In the genomic region with DNA sequence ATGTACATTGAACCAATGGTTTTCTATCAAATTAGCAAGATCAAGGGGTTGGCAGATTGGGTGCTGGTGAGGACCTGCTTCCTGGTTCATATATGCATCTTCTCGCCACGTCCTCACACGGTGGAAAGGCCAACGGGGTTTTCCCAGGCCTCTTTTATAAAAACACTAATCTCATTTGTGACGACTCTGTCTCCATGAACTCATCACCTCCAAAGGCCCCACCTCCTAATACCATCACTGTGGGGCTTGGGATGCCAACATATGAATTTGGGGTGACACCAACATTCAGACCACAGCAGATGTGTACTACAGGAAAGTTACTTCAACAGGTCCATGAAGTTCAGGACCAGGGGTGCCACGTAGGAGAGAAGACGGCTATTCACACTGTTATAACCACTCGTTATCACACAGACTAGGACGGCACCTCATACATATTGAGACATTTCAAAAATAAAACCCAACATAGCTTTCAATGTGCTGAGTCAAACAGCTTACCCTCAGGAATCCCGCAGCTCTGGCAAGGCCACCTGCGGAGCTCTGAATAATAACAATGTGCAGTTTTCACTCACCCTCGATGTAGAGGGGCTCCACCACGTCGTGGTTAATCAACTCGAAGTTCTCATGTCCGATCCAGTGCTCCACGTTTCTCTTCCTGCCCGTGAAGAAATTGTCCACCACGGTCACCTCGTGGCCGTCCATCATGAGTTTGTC, we compare ENCODE assay signal across 12 cellular contexts. TPM values are rescaled to one million over a fixed set of nuclear protein-coding genes. Genes with fewer than 3 reads are reported as not detected.
DNase-seq lines count a peak whose midpoint lies in the region; ATAC-seq and TF ChIP-seq lines count a peak whose summit lies in the region.
"Had no signal": no experiment of that assay in that cellular context is flagged by ENCODE, and none has a peak within 500 bp of the region (broad histone marks: within the 10 kb centered on the region; RNA-seq: fewer than 3 reads in every experiment).

No MANE protein-coding gene starts in this region.

- no peaks in the 10 kb centered on the region for H3K4me1 ChIP-seq in prostate gland (replicated peaks)

- H3K9me3 Mint-ChIP-seq in CD4-positive, alpha-beta T cell = no peaks in the 10 kb centered on the region
- no peaks in the 10 kb centered on the region for H3K9me3 Mint-ChIP-seq in activated CD8-positive, alpha-beta T cell treated with anti-CD3 and anti-CD28 coated beads, Interleukin-2, amount 10 ng/mL, durations not matched to agents 7 days and 5 days (ENCODE audit: insufficient read depth)
- H3K9me3 Mint-ChIP-seq in endothelial cell (ENCODE audit: unreplicated experiment) = no peaks in the 10 kb centered on the region
- H3K9me3 Mint-ChIP-seq in MCF 10A (ENCODE audit: unreplicated experiment) = no peaks in the 10 kb centered on the region
- H3K9me3 Mint-ChIP-seq: type B pancreatic cell had no signal

- H3K36me3 Mint-ChIP-seq in CD4-positive, alpha-beta T cell (ENCODE audit: low read depth) = peaks cover 74% of the 10 kb centered on the region
- H3K36me3 Mint-ChIP-seq in activated CD8-positive, alpha-beta T cell treated with anti-CD3 and anti-CD28 coated beads, Interleukin-2, amount 10 ng/mL, durations not matched to agents 7 days and 5 days (ENCODE audit: low read depth) = peaks cover 81% of the 10 kb centered on the region
- peaks cover 27% of the 10 kb centered on the region for H3K36me3 Mint-ChIP-seq in endothelial cell (ENCODE audit: low read depth, unreplicated experiment)
- H3K36me3 Mint-ChIP-seq in MCF 10A (ENCODE audit: insufficient read depth, unreplicated experiment) = peaks cover 21% of the 10 kb centered on the region

- peak overlapping the region; percentile 56 for H3K4me3 Mint-ChIP-seq in CD4-positive, alpha-beta T cell
- H3K4me3 Mint-ChIP-seq in activated CD8-positive, alpha-beta T cell treated with anti-CD3 and anti-CD28 coated beads, Interleukin-2, amount 10 ng/mL, durations not matched to agents 7 days and 5 days = peak overlapping the region; percentile 2
- H3K4me3 Mint-ChIP-seq in endothelial cell (ENCODE audit: unreplicated experiment) = peak overlapping the region; percentile 45
- no peak overlapping the region for H3K4me3 Mint-ChIP-seq in MCF 10A (ENCODE audit: unreplicated experiment)
- H3K4me3 Mint-ChIP-seq: type B pancreatic cell had no signal

- peak overlapping the region; percentile 85 for H3K27ac Mint-ChIP-seq in CD4-positive, alpha-beta T cell
- peak overlapping the region; percentile 57 for H3K27ac Mint-ChIP-seq in activated CD8-positive, alpha-beta T cell treated with anti-CD3 and anti-CD28 coated beads, Interleukin-2, amount 10 ng/mL, durations not matched to agents 7 days and 5 days
- H3K27ac Mint-ChIP-seq in endothelial cell (ENCODE audit: unreplicated experiment) (no peak overlapping the region), MCF 10A (ENCODE audit: low read depth, unreplicated experiment) (no peak overlapping the region)
- H3K27ac Mint-ChIP-seq: type B pancreatic cell had no signal

- H3K9me3 ChIP-seq in CD4-positive, alpha-beta T cell (ENCODE audit: control insufficient read depth, low read length) = no peaks in the 10 kb centered on the region
- H3K9me3 ChIP-seq in prostate gland = no peaks in the 10 kb centered on the region
- H3K9me3 ChIP-seq: BLaER1 treated with 17β-estradiol and CSF1 and Interleukin-3, amounts not matched to agents 10 nM and 100 nM had no signal

- intact Hi-C loops in CD4-positive, alpha-beta T cell (cut with DNase I, micrococcal nuclease) = loop anchor here in 1 of 2 experiments (10.0 kb wide), 1 partner anchor 50 kb away; a partner anchor contains a TSS
- intact Hi-C loops in MCF 10A (cut with micrococcal nuclease) (no loop called here), prostate gland (cut with DNase I) (no loop called here)

- peak; percentile 89 for ATAC-seq in CD4-positive, alpha-beta T cell (ENCODE audit: poor library complexity)
- peak; percentile 35 for ATAC-seq in HG03442 (IDR thresholded peaks at IDR 0.05; ENCODE audit: unreplicated experiment)
- peak; percentile 17 for ATAC-seq in activated CD8-positive, alpha-beta T cell treated with anti-CD3 and anti-CD28 coated beads, Interleukin-2, amount 10 ng/mL, durations not matched to agents 7 days and 5 days
- ATAC-seq: HCT116 had no signal

- CTCF ChIA-PET in CD4-positive, alpha-beta T cell (lab: Charles Lee) = interaction anchor here (1.0 to 2.0 kb wide), 2 partner anchors 16 kb away, joined by 3 to 6 read pairs; no protein-coding TSS in a partner anchor
- CTCF ChIA-PET in activated CD8-positive, alpha-beta T cell treated with anti-CD3 and anti-CD28 coated beads, Interleukin-2, amount 10 ng/mL, durations not matched to agents 7 days and 5 days (lab: Charles Lee) = interaction anchor here (0.7 to 6.4 kb wide), 3 partner anchors 10 to 20 kb away, joined by 3 to 65 read pairs (median 4); no protein-coding TSS in a partner anchor
- CTCF ChIA-PET in MCF 10A (lab: Yijun Ruan, JAX) = interaction anchor here (0.5 kb wide), 1 partner anchor 145 kb away, joined by 3 read pairs; no protein-coding TSS in a partner anchor

- H3K4me3 ChIP-seq in prostate gland = no peak overlapping the region
- H3K4me3 ChIP-seq: BLaER1 treated with 17β-estradiol and CSF1 and Interleukin-3, amounts not matched to agents 10 nM and 100 nM; PC-9 had no signal

- no peaks in the 10 kb centered on the region for H3K27me3 ChIP-seq in CD4-positive, alpha-beta T cell (ENCODE audit: control insufficient read depth, insufficient read depth, low read length)
- no peaks in the 10 kb centered on the region for H3K27me3 ChIP-seq in prostate gland (replicated peaks; ENCODE audit: insufficient read depth)
- H3K27me3 ChIP-seq: BLaER1 treated with 17β-estradiol and CSF1 and Interleukin-3, amounts not matched to agents 10 nM and 100 nM had no signal

- no TSS peak for BruUV-seq in MCF 10A (replicated peaks; lab: Mats Ljungman, UMichigan)

- H3K27me3 Mint-ChIP-seq in CD4-positive, alpha-beta T cell = no peaks in the 10 kb centered on the region
- H3K27me3 Mint-ChIP-seq in activated CD8-positive, alpha-beta T cell treated with anti-CD3 and anti-CD28 coated beads, Interleukin-2, amount 10 ng/mL, durations not matched to agents 7 days and 5 days (ENCODE audit: low read depth) = no peaks in the 10 kb centered on the region
- peaks cover 11% of the 10 kb centered on the region for H3K27me3 Mint-ChIP-seq in endothelial cell (ENCODE audit: unreplicated experiment)
- H3K27me3 Mint-ChIP-seq in MCF 10A (ENCODE audit: insufficient read depth, unreplicated experiment) = no peaks in the 10 kb centered on the region
- H3K27me3 Mint-ChIP-seq: type B pancreatic cell had no signal

- H3K36me3 ChIP-seq in prostate gland = no peaks in the 10 kb centered on the region

- H3K4me1 Mint-ChIP-seq in CD4-positive, alpha-beta T cell (ENCODE audit: low read depth) = peaks cover 73% of the 10 kb centered on the region
- peaks cover 81% of the 10 kb centered on the region for H3K4me1 Mint-ChIP-seq in activated CD8-positive, alpha-beta T cell treated with anti-CD3 and anti-CD28 coated beads, Interleukin-2, amount 10 ng/mL, durations not matched to agents 7 days and 5 days (ENCODE audit: low read depth)
- H3K4me1 Mint-ChIP-seq in endothelial cell (ENCODE audit: unreplicated experiment) = peaks cover 46% of the 10 kb centered on the region
- H3K4me1 Mint-ChIP-seq in MCF 10A (ENCODE audit: insufficient read depth, unreplicated experiment) = peaks cover 14% of the 10 kb centered on the region

- POLR2A ChIA-PET in CD4-positive, alpha-beta T cell (lab: Charles Lee) = interaction anchor here (1.1 to 3.1 kb wide), 3 partner anchors 13 to 49 kb away, joined by 3 to 22 read pairs (median 4); a partner anchor contains a TSS
- POLR2A ChIA-PET in activated CD8-positive, alpha-beta T cell treated with anti-CD3 and anti-CD28 coated beads, Interleukin-2, amount 10 ng/mL, durations not matched to agents 7 days and 5 days (lab: Charles Lee) = interaction anchor here (0.5 to 7.6 kb wide), 2 partner anchors 14 to 214 kb away, joined by 3 to 102 read pairs; no protein-coding TSS in a partner anchor
- POLR2A ChIA-PET in MCF 10A (lab: Yijun Ruan, JAX) = no interaction called here

- TF ChIP-seq POLR2A in prostate gland (IDR thresholded peaks at IDR 0.05) = no peak

- TF ChIP-seq CTCF in CD4-positive, alpha-beta T cell (IDR thresholded peaks at IDR 0.05) = no peak
- TF ChIP-seq CTCF in endothelial cell (IDR thresholded peaks at IDR 0.05; ENCODE audit: unreplicated experiment) (no peak), MCF 10A (IDR thresholded peaks at IDR 0.05; ENCODE audit: unreplicated experiment) (no peak), prostate gland (IDR thresholded peaks at IDR 0.05) (no peak)

- WGBS in prostate gland = 93% methylated on average over 21 of the region's 21 CpGs

- peak in 5 of 10 experiments; percentile 15 to 52 (median 35) for DNase-seq in CD4-positive, alpha-beta T cell
- no peak for DNase-seq in activated CD8-positive, alpha-beta T cell treated with anti-CD3 and anti-CD28 coated beads, Interleukin-2, amount 10 ng/mL, durations not matched to agents 7 days and 5 days
- no peak for DNase-seq in endothelial cell (ENCODE audit: low spot score)
- DNase-seq in hippocampal formation (lab: John Stamatoyannopoulos, UW) = no peak
- no peak for DNase-seq in superior temporal gyrus (ENCODE audit: extremely low spot score)
- no peak for DNase-seq in MCF 10A (ENCODE audit: unreplicated experiment)
- DNase-seq in prostate gland (ENCODE audit: low spot score) = no peak
- DNase-seq: PC-9 had no signal

- H3K27ac ChIP-seq in CD4-positive, alpha-beta T cell (ENCODE audit: low read depth, low read length) = no peak overlapping the region
- H3K27ac ChIP-seq in prostate gland = no peak overlapping the region

RNA-seq across cellular contexts. Expression of a gene that starts 49.3 kb away (rescaled TPM):
- total RNA-seq in CD4-positive, alpha-beta T cell = 10 to 100 TPM; 59.3 to 67.1 TPM
- total RNA-seq in activated CD8-positive, alpha-beta T cell treated with anti-CD3 and anti-CD28 coated beads, Interleukin-2, amount 10 ng/mL, durations not matched to agents 7 days and 5 days = 100 to 1,000 TPM in 1 of 2 experiments, 10 to 100 TPM in 1; 95.3 to 100 TPM
- 60.4 TPM for total RNA-seq in endothelial cell (ENCODE audit: unreplicated experiment)
- 31.2 and 37.6 TPM in 2 replicates for total RNA-seq in MCF 10A (2022)
- total RNA-seq in prostate gland = 10 to 100 TPM; 30.7 to 54.8 TPM

Comparison
In these comparisons a context has a peak if more than half of its experiments do, and no peak if none do; other contexts are left out.
1. ATAC-seq: peak in every context shown above with its lines; median percentile 89 in CD4-positive, alpha-beta T cell; 35 in HG03442; 17 in activated CD8-positive, alpha-beta T cell treated with anti-CD3 and anti-CD28 coated beads, Interleukin-2, amount 10 ng/mL, durations not matched to agents 7 days and 5 days.
2. H3K27ac Mint-ChIP-seq: peak in CD4-positive, alpha-beta T cell (single experiment) and activated CD8-positive, alpha-beta T cell treated with anti-CD3 and anti-CD28 coated beads, Interleukin-2, amount 10 ng/mL, durations not matched to agents 7 days and 5 days (single experiment); none in endothelial cell (single experiment) and MCF 10A (single experiment).